1 cellular context compared by ENCODE assay signal in the genomic region with DNA sequence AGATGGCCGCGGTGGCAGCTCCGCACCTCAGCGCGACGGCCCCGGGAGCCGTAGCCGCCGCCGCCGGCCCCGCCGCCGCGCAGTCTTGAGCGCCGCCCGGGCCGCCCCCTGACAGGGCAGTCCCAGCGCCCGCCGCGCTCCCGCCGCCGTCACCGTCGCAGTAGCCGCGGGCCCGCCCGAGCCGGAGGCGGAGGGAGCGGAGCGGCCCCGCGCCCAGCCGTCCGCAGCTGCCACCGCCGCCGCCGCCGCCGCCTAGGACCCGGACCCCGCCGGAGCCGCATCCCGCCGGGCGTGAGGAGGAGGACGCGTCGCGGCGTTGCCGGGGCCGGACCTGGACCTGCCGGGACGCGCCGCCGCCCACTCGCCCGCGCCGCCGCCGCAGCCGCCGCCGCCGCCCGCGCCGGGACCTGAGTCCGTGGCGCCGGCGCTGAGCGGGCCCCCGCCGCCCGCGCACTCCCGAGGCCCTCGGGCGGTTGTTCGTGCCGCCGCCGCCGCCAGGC.
TF ChIP-seq lines count a peak whose summit lies in the region.

No MANE protein-coding gene starts in this region.

TF ChIP-seq in H1, 55 proteins besides CTCF, POLR2A, EP300 and RAD21 (continued from another document):
- TF ChIP-seq, protein P1, sequence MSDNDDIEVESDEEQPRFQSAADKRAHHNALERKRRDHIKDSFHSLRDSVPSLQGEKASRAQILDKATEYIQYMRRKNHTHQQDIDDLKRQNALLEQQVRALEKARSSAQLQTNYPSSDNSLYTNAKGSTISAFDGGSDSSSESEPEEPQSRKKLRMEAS (IDR thresholded peaks at IDR 0.05): no peak
- no peak for TF ChIP-seq TCF12 (IDR thresholded peaks at IDR 0.05; ENCODE audit: low read depth, low read length)
- no peak for TF ChIP-seq PHF8 (conservative IDR thresholded peaks at IDR 0.05; ENCODE audit: low read depth, low read length)
- no peak for TF ChIP-seq SIN3A (conservative IDR thresholded peaks at IDR 0.05 in 1 of 2, IDR thresholded peaks at IDR 0.05 in 1 of 2; ENCODE audit: low read depth in 1 of 2, low read length in 2 of 2)
- TF ChIP-seq ZNF274 (IDR thresholded peaks at IDR 0.05; ENCODE audit: borderline replicate concordance, extremely low read depth, low read length): no peak
- TF ChIP-seq HDAC6 (IDR thresholded peaks at IDR 0.05; ENCODE audit: low read depth, low read length): no peak
